Comparison of ENCODE assay signal across 8 cellular contexts in genomic region chr17:6651483-6652452, GRCh38. TPM values are rescaled to one million over a fixed set of nuclear protein-coding genes. Genes with fewer than 3 reads are reported as not detected.
DNase-seq lines count a peak whose midpoint lies in the region; ATAC-seq and TF ChIP-seq lines count a peak whose summit lies in the region.

Gene C17orf100, plus strand, starts transcription at chr17:6651762. Its CDS starts 152 bp downstream, at chr17:6651914.
Gene MED31, minus strand, starts transcription at chr17:6651605. Its CDS starts 77 bp downstream, at chr17:6651528.

- no peaks in the 10 kb centered on the region for H3K9me3 ChIP-seq in testis

- no peaks in the 10 kb centered on the region for H3K9me3 Mint-ChIP-seq in activated naive CD8-positive, alpha-beta T cell (ENCODE audit: low read depth)

- peak within 1 kb of the TSS; percentile 100 for H3K4me3 Mint-ChIP-seq in activated naive CD8-positive, alpha-beta T cell

- H3K27ac ChIP-seq in testis: peak within 1 kb of the TSS; percentile 40 to 91

- H3K27ac Mint-ChIP-seq in activated naive CD8-positive, alpha-beta T cell: peak within 1 kb of the TSS; percentile 98

- peaks cover 3% of the 10 kb centered on the region for H3K36me3 Mint-ChIP-seq in activated naive CD8-positive, alpha-beta T cell

- WGBS in testis, 2 donors: 2 to 4% methylated on average over 20 to 77 of the region's 79 CpGs

- no peak for TF ChIP-seq CTCF in omental fat pad (IDR thresholded peaks at IDR 0.05)
- TF ChIP-seq CTCF in testis (IDR thresholded peaks at IDR 0.05): no peak

- peaks cover 29% of the 10 kb centered on the region for H3K4me1 ChIP-seq in testis

- H3K4me3 ChIP-seq in testis: peak within 1 kb of the TSS; percentile 90 to 94

- DNase-seq in GM04504 (ENCODE audit: low read depth) (peak; percentile 83), NCI-H1092 treated with DMSO at 0.1 percent for 48 hours (lab: John Stamatoyannopoulos, UW) (peak; percentile 84), glomerular visceral epithelial cell (ENCODE audit: extremely low spot score) (peak; percentile 96), omental fat pad (ENCODE audit: low spot score) (peak; percentile 86), testis (peak; percentile 95)

- no peaks in the 10 kb centered on the region for H3K36me3 ChIP-seq in testis (ENCODE audit: low read depth, missing control alignments)

- H3K27me3 Mint-ChIP-seq in activated naive CD8-positive, alpha-beta T cell: no peaks in the 10 kb centered on the region

- peak; percentile 37 for TF ChIP-seq POLR2A in testis (IDR thresholded peaks at IDR 0.05)

- H3K4me1 Mint-ChIP-seq in activated naive CD8-positive, alpha-beta T cell (ENCODE audit: low read depth): peaks cover 62% of the 10 kb centered on the region

- no peaks in the 10 kb centered on the region for H3K27me3 ChIP-seq in testis

- peak; percentile 94 for ATAC-seq in HG02588 (IDR thresholded peaks at IDR 0.05; ENCODE audit: unreplicated experiment)
- ATAC-seq in SK-N-SH treated with all-trans-retinoic acid at 6 μM for 48 hours: peak; percentile 98
- ATAC-seq in omental fat pad (ENCODE audit: low FRiP score): peak; percentile 98

- intact Hi-C loops in testis (cut with DNase I; ENCODE audit: low total_unique reads): no loop called here

TF ChIP-seq in SK-N-SH treated with all-trans-retinoic acid at 6 μM for 48 hours, 23 proteins besides CTCF, POLR2A, EP300 and RAD21:
- TF ChIP-seq ZC3H10 (CRISPR knock-in tag; IDR thresholded peaks at IDR 0.05) (no peak), ZNF565 (CRISPR knock-in tag; conservative IDR thresholded peaks at IDR 0.05; ENCODE audit: low read depth) (no peak), ZNF8 (CRISPR knock-in tag; IDR thresholded peaks at IDR 0.05) (no peak), SNAI2 (CRISPR knock-in tag; IDR thresholded peaks at IDR 0.05) (no peak), BACH2 (CRISPR knock-in tag; IDR thresholded peaks at IDR 0.05; ENCODE audit: borderline replicate concordance) (no peak), TCF4 (CRISPR knock-in tag; IDR thresholded peaks at IDR 0.05; ENCODE audit: borderline replicate concordance) (no peak), RARB (CRISPR knock-in tag; IDR thresholded peaks at IDR 0.05) (no peak), ISL1 (CRISPR knock-in tag; IDR thresholded peaks at IDR 0.05) (no peak)

RNA-seq across cellular contexts. Expression of gene C17orf100, which starts in this region (rescaled TPM):
- total RNA-seq in omental fat pad: under 1 TPM; 0.56 to 0.79 (median 0.63) TPM
- 10 to 100 TPM in 1 of 2 donors, 1 to 10 TPM in 1; 6.9 to 10.3 TPM for total RNA-seq in testis
- polyA plus RNA-seq in testis (ENCODE audit: insufficient read depth, low read depth, low replicate concordance): 12.4 TPM

RNA-seq across cellular contexts. Expression of gene MED31, which starts in this region (rescaled TPM):
- total RNA-seq in omental fat pad: 1 to 10 TPM; 5.5 to 9.9 (median 8.2) TPM
- total RNA-seq in testis: 10 to 100 TPM; 14.9 to 19.3 TPM
- 31.3 TPM for polyA plus RNA-seq in testis (ENCODE audit: insufficient read depth, low read depth, low replicate concordance)

Comparison
In these comparisons a context has a peak if more than half of its experiments do, and no peak if none do; other contexts are left out.
1. Peak in every context shown above with its lines: DNase-seq, ATAC-seq, H3K4me3 ChIP-seq and H3K27ac ChIP-seq.
2. RNA of gene C17orf100 (total RNA-seq): 6.9 to 10.3 TPM in testis; 0.56 to 0.79 TPM in omental fat pad; every median in the first group is over 4 times any median in the second.